29 cellular contexts compared by ENCODE assay signal in genomic region chr4:47334597-47335185, GRCh38.
DNase-seq lines count a peak whose midpoint lies in the region; ATAC-seq, FAIRE-seq and TF ChIP-seq lines count a peak whose summit lies in the region.
"Had no signal": no experiment of that assay in that cellular context is flagged by ENCODE, and none has a peak within 500 bp of the region (broad histone marks: within the 10 kb centered on the region; RNA-seq: fewer than 3 reads in every experiment).

No MANE protein-coding gene starts in this region.

- POLR2A ChIA-PET in PC-3 (lab: Charles Lee; ENCODE audit: unreplicated experiment): no interaction called here

- H3K9me3 Mint-ChIP-seq in activated naive CD8-positive, alpha-beta T cell treated with anti-CD3 and anti-CD28 coated beads, Interleukin-2, amount 50 U/mL, for 24 hours: no peaks in the 10 kb centered on the region
- H3K9me3 Mint-ChIP-seq: activated CD4-positive, alpha-beta T cell treated with anti-CD3 and anti-CD28 coated beads, Interleukin-2, amount 10 ng/mL, durations not matched to agents 24 days and 14 days; activated naive CD4-positive, alpha-beta T cell treated with anti-CD3 and anti-CD28 coated beads, Interleukin-2, amount 10 ng/mL, durations not matched to agents 7 days and 5 days; central memory CD8-positive, alpha-beta T cell; neural progenitor cell; T-helper 2 cell treated with Interferon-gamma antibody and Interleukin-4, amounts not matched to agents 5 μg/mL and 100 μg/mL, for 36 hours had no signal

- H3K14ac ChIP-seq in mesenchymal stem cell (ENCODE audit: low read length in 2 of 2): no peak overlapping the region

- no peak overlapping the region for H3K4me3 Mint-ChIP-seq in activated naive CD8-positive, alpha-beta T cell treated with anti-CD3 and anti-CD28 coated beads, Interleukin-2, amount 50 U/mL, for 24 hours
- H3K4me3 Mint-ChIP-seq: activated CD4-positive, alpha-beta T cell treated with anti-CD3 and anti-CD28 coated beads, Interleukin-2, amount 10 ng/mL, durations not matched to agents 24 days and 14 days; activated naive CD4-positive, alpha-beta T cell treated with anti-CD3 and anti-CD28 coated beads, Interleukin-2, amount 10 ng/mL, durations not matched to agents 7 days and 5 days; central memory CD8-positive, alpha-beta T cell; neural progenitor cell; T-helper 2 cell treated with Interferon-gamma antibody and Interleukin-4, amounts not matched to agents 5 μg/mL and 100 μg/mL, for 36 hours had no signal

- no peaks in the 10 kb centered on the region for H3K36me3 Mint-ChIP-seq in activated naive CD8-positive, alpha-beta T cell treated with anti-CD3 and anti-CD28 coated beads, Interleukin-2, amount 50 U/mL, for 24 hours (ENCODE audit: low read depth)
- H3K36me3 Mint-ChIP-seq: activated naive CD4-positive, alpha-beta T cell treated with anti-CD3 and anti-CD28 coated beads, Interleukin-2, amount 10 ng/mL, durations not matched to agents 7 days and 5 days; neural progenitor cell had no signal

- H3K4me1 ChIP-seq in GM23248 (ENCODE audit: insufficient read depth) (no peaks in the 10 kb centered on the region), PC-3 (ENCODE audit: insufficient read depth, low read length) (no peaks in the 10 kb centered on the region), mesenchymal stem cell (ENCODE audit: control insufficient read depth, insufficient read depth, low read depth, low read length) (no peaks in the 10 kb centered on the region)
- H3K4me1 ChIP-seq: neural progenitor cell, right lobe of liver had no signal

- H4K8ac ChIP-seq in mesenchymal stem cell (ENCODE audit: low read length): no peak overlapping the region

- H3K9me3 ChIP-seq in GM23248 (ENCODE audit: low read depth) (no peaks in the 10 kb centered on the region), PC-3 (ENCODE audit: low read length) (no peaks in the 10 kb centered on the region), mesenchymal stem cell (ENCODE audit: control insufficient read depth, low read length) (no peaks in the 10 kb centered on the region)
- H3K9me3 ChIP-seq: right lobe of liver, thoracic aorta had no signal

- WGBS in GM23248 (ENCODE audit: low coverage in 1 of 2, low lambda C conversion rate in 2 of 2, missing lambda C conversion rate in 2 of 2), 2 experiments: 11% methylated on average over 4 of the region's 4 CpGs
- 69% methylated on average over 3 of the region's 4 CpGs for WGBS in mesenchymal stem cell

- no peak overlapping the region for H3K27ac ChIP-seq in GM23248
- H3K27ac ChIP-seq in PC-3 (ENCODE audit: low read length): no peak overlapping the region
- no peak overlapping the region for H3K27ac ChIP-seq in mesenchymal stem cell (ENCODE audit: low read length, poor library complexity, severe bottlenecking)
- H3K27ac ChIP-seq: C4-2B, KMS-11, neural progenitor cell, right lobe of liver, thoracic aorta, VCaP had no signal

- no peak overlapping the region for H2BK12ac ChIP-seq in mesenchymal stem cell (ENCODE audit: low read length in 2 of 2)

- H3K18ac ChIP-seq in mesenchymal stem cell (ENCODE audit: low read depth in 1 of 2, low read length in 2 of 2): no peak overlapping the region

- H3K4ac ChIP-seq in mesenchymal stem cell (ENCODE audit: low read depth in 1 of 2, low read length in 2 of 2): no peak overlapping the region

- peak; percentile 1 for DNase-seq in GM23248
- peak; percentile 8 for DNase-seq in PC-3
- DNase-seq in bronchial epithelial cell (ENCODE audit: low read depth): peak; percentile 78
- peak; percentile 38 for DNase-seq in mesenchymal stem cell
- DNase-seq in NCI-H446 (lab: John Stamatoyannopoulos, UW): no peak
- DNase-seq in activated T-cell treated with anti-CD3 and anti-CD28 coated beads for 4 hours: no peak
- no peak for DNase-seq in globus pallidus (ENCODE audit: low spot score)
- no peak for DNase-seq in activated naive CD8-positive, alpha-beta T cell treated with anti-CD3 and anti-CD28 coated beads, Interleukin-2, amount 50 U/mL, for 24 hours
- DNase-seq: activated CD4-positive, alpha-beta T cell treated with anti-CD3 and anti-CD28 coated beads, Interleukin-2, amount 10 ng/mL, durations not matched to agents 24 days and 14 days; activated naive CD4-positive, alpha-beta T cell treated with anti-CD3 and anti-CD28 coated beads, Interleukin-2, amount 10 ng/mL, durations not matched to agents 7 days and 5 days; activated T-cell treated with anti-CD3 and anti-CD28 coated beads, Interleukin-2, amount 50 U/mL, for 48 hours; aorta; kidney; NCI-H1048; NCI-H187 treated with DMSO at 0.1 percent for 48 hours; NCI-H69; right lobe of liver; Right ventricle myocardium superior; stimulated activated CD4-positive, alpha-beta T cell treated with anti-CD3 and anti-CD28 coated beads, Interleukin-4, amount 100 ng/mL, for 4 hours; stimulated activated naive CD4-positive, alpha-beta T cell had no signal

- no TSS peak for BruUV-seq in PC-3 (replicated peaks; lab: Mats Ljungman, UMichigan)

- H3K27me3 ChIP-seq in GM23248 (replicated peaks; ENCODE audit: insufficient read depth) (no peaks in the 10 kb centered on the region; the same call in 1 of the 2 replicates), PC-3 (ENCODE audit: low read length) (no peaks in the 10 kb centered on the region), bronchial epithelial cell (ENCODE audit: control insufficient read depth, insufficient read depth, low read length) (no peaks in the 10 kb centered on the region), mesenchymal stem cell (ENCODE audit: control insufficient read depth in 1 of 2, insufficient read depth in 1 of 2, low read length in 2 of 2) (no peaks in the 10 kb centered on the region)
- H3K27me3 ChIP-seq: neural progenitor cell, right lobe of liver had no signal

- no peaks in the 10 kb centered on the region for H3K79me2 ChIP-seq in GM23248 (ENCODE audit: insufficient read depth)
- H3K79me2 ChIP-seq in PC-3 (ENCODE audit: low read length): no peaks in the 10 kb centered on the region

- H3F3A ChIP-seq in GM23248 (ENCODE audit: insufficient read depth) (0 out of 2 replicates have a peak, but pooled peaks cover 4% of the 10 kb centered on the region), PC-3 (ENCODE audit: low read length, unreplicated experiment) (no peaks in the 10 kb centered on the region)

- H3K79me1 ChIP-seq in mesenchymal stem cell (replicated peaks; ENCODE audit: low read length, poor library complexity, severe bottlenecking): no peaks in the 10 kb centered on the region

- H4K91ac ChIP-seq in mesenchymal stem cell (ENCODE audit: low read length): no peak overlapping the region

- H2BK5ac ChIP-seq in mesenchymal stem cell (ENCODE audit: low read depth, low read length, poor library complexity, severe bottlenecking): no peak overlapping the region

- H3K27ac Mint-ChIP-seq in activated naive CD8-positive, alpha-beta T cell treated with anti-CD3 and anti-CD28 coated beads, Interleukin-2, amount 50 U/mL, for 24 hours: no peak overlapping the region
- H3K27ac Mint-ChIP-seq: activated CD4-positive, alpha-beta T cell treated with anti-CD3 and anti-CD28 coated beads, Interleukin-2, amount 10 ng/mL, durations not matched to agents 24 days and 14 days; activated naive CD4-positive, alpha-beta T cell treated with anti-CD3 and anti-CD28 coated beads, Interleukin-2, amount 10 ng/mL, durations not matched to agents 7 days and 5 days; neural progenitor cell; T-helper 2 cell treated with Interferon-gamma antibody and Interleukin-4, amounts not matched to agents 5 μg/mL and 100 μg/mL, for 36 hours had no signal

- no peak overlapping the region for H2AK5ac ChIP-seq in mesenchymal stem cell (ENCODE audit: low read length, severe bottlenecking)

- TF ChIP-seq CTCF in PC-3 (conservative IDR thresholded peaks at IDR 0.05; ENCODE audit: low read depth, low read length) (no peak), bronchial epithelial cell (IDR thresholded peaks at IDR 0.05; ENCODE audit: insufficient read depth, low read length, severe bottlenecking) (no peak)

- H3K4me3 ChIP-seq in GM23248 (no peak overlapping the region), PC-3 (ENCODE audit: low read length) (no peak overlapping the region), bronchial epithelial cell (ENCODE audit: low read depth, low read length) (no peak overlapping the region), mesenchymal stem cell (ENCODE audit: insufficient read depth in 1 of 2, low read depth in 1 of 2, low read length in 2 of 2) (no peak overlapping the region)
- H3K4me3 ChIP-seq: lung, neural progenitor cell, right lobe of liver, thoracic aorta had no signal

- FAIRE-seq in bronchial epithelial cell (lab: Jason Lieb, UNC): no peak
- FAIRE-seq: HTR-8/SVneo, kidney had no signal

- peaks cover 8% of the 10 kb centered on the region for H3K27me3 Mint-ChIP-seq in activated naive CD8-positive, alpha-beta T cell treated with anti-CD3 and anti-CD28 coated beads, Interleukin-2, amount 50 U/mL, for 24 hours
- H3K27me3 Mint-ChIP-seq: activated CD4-positive, alpha-beta T cell treated with anti-CD3 and anti-CD28 coated beads, Interleukin-2, amount 10 ng/mL, durations not matched to agents 24 days and 14 days; activated naive CD4-positive, alpha-beta T cell treated with anti-CD3 and anti-CD28 coated beads, Interleukin-2, amount 10 ng/mL, durations not matched to agents 7 days and 5 days had no signal

- in situ Hi-C loops in GM23248 (cut with MboI): no loop called here

- intact Hi-C loops in PC-3 (cut with micrococcal nuclease): no loop called here

- no peak overlapping the region for H2BK120ac ChIP-seq in mesenchymal stem cell (ENCODE audit: low read depth, low read length)

- H3K23ac ChIP-seq in mesenchymal stem cell (ENCODE audit: low read length in 2 of 2): no peak overlapping the region

- ATAC-seq in PC-3: no peak
- ATAC-seq in activated naive CD8-positive, alpha-beta T cell treated with anti-CD3 and anti-CD28 coated beads, Interleukin-2, amount 50 U/mL, for 24 hours: no peak
- ATAC-seq: right lobe of liver had no signal

- H3K9me2 ChIP-seq in GM23248 (ENCODE audit: insufficient read depth): no peaks in the 10 kb centered on the region
- no peaks in the 10 kb centered on the region for H3K9me2 ChIP-seq in PC-3 (replicated peaks; ENCODE audit: low read length)

- H4K20me1 ChIP-seq in GM23248 (ENCODE audit: insufficient read depth) (no peaks in the 10 kb centered on the region), PC-3 (ENCODE audit: low read length) (no peaks in the 10 kb centered on the region)

- CTCF ChIA-PET in PC-3 (lab: Charles Lee): no interaction called here

- no peak overlapping the region for H3K4me2 ChIP-seq in GM23248 (ENCODE audit: unreplicated experiment)
- H3K4me2 ChIP-seq in PC-3 (ENCODE audit: low read length): no peak overlapping the region
- no peak overlapping the region for H3K4me2 ChIP-seq in mesenchymal stem cell (ENCODE audit: low read length, poor library complexity, severe bottlenecking)
- H3K4me2 ChIP-seq: KMS-11, neural progenitor cell had no signal

- H3K9ac ChIP-seq in GM23248 (no peak overlapping the region), PC-3 (ENCODE audit: low read length) (no peak overlapping the region), mesenchymal stem cell (ENCODE audit: low read length) (no peak overlapping the region)
- H3K9ac ChIP-seq: KMS-11, neural progenitor cell had no signal

- H2AFZ ChIP-seq in GM23248: no peak overlapping the region
- H2AFZ ChIP-seq in PC-3 (ENCODE audit: low read length): no peak overlapping the region
- H2AFZ ChIP-seq in mesenchymal stem cell (ENCODE audit: low read depth, low read length): no peak overlapping the region
- H2AFZ ChIP-seq: neural progenitor cell had no signal

- no peaks in the 10 kb centered on the region for H3K4me1 Mint-ChIP-seq in activated naive CD8-positive, alpha-beta T cell treated with anti-CD3 and anti-CD28 coated beads, Interleukin-2, amount 50 U/mL, for 24 hours
- H3K4me1 Mint-ChIP-seq: activated CD4-positive, alpha-beta T cell treated with anti-CD3 and anti-CD28 coated beads, Interleukin-2, amount 10 ng/mL, durations not matched to agents 24 days and 14 days; activated naive CD4-positive, alpha-beta T cell treated with anti-CD3 and anti-CD28 coated beads, Interleukin-2, amount 10 ng/mL, durations not matched to agents 7 days and 5 days; central memory CD8-positive, alpha-beta T cell had no signal

- H2BK15ac ChIP-seq in mesenchymal stem cell (ENCODE audit: low read depth, poor library complexity, severe bottlenecking): no peak overlapping the region

- H3K36me3 ChIP-seq in GM23248 (ENCODE audit: low read depth) (no peaks in the 10 kb centered on the region), PC-3 (ENCODE audit: low read depth, low read length) (no peaks in the 10 kb centered on the region), bronchial epithelial cell (ENCODE audit: control insufficient read depth, insufficient read depth, low read length) (no peaks in the 10 kb centered on the region), mesenchymal stem cell (ENCODE audit: control insufficient read depth in 1 of 2, insufficient read depth in 2 of 2, low read depth in 1 of 2, low read length in 2 of 2) (no peaks in the 10 kb centered on the region)
- H3K36me3 ChIP-seq: neural progenitor cell, right lobe of liver, thoracic aorta had no signal

Comparison
In these comparisons a context has a peak if more than half of its experiments do, and no peak if none do; other contexts are left out.
1. DNase-seq: peak in GM23248 (single experiment), PC-3 (single experiment), bronchial epithelial cell (single experiment) and mesenchymal stem cell (single experiment); none in NCI-H446 (0 of 2), activated T-cell treated with anti-CD3 and anti-CD28 coated beads for 4 hours (single experiment), globus pallidus (single experiment) and activated naive CD8-positive, alpha-beta T cell treated with anti-CD3 and anti-CD28 coated beads, Interleukin-2, amount 50 U/mL, for 24 hours (single experiment).